14 cellular contexts compared by ENCODE assay signal in the genomic region with DNA sequence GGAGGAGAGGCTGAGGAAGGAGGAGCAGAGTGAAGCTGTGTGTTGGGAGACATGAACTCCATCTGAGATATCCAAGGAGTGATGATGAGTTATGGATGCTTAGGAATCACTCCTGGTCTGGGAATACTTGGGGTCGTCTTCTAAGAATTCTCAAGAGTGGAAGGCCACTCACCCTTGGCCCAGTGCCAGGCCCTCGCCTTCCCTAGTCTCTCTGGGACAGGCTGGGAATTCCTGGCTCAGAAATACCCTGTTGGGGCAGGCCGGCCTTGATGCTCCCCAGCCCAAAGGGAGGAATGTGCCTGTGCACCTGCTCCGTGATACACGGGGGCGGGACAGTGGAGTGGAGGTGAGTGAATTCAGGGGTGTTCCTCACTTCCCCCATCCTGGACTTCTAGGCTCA. TPM values are rescaled to one million over a fixed set of nuclear protein-coding genes. Genes with fewer than 3 reads are reported as not detected.
A peak's percentile ranks its signal among the peaks of the same experiment; 100 is the strongest.
DNase-seq lines count a peak whose midpoint lies in the region; ATAC-seq, FAIRE-seq and TF ChIP-seq lines count a peak whose summit lies in the region.
"Had no signal": no experiment of that assay in that cellular context is flagged by ENCODE, and none has a peak within 500 bp of the region (broad histone marks: within the 10 kb centered on the region; RNA-seq: fewer than 3 reads in every experiment).

No MANE protein-coding gene starts in this region.

- no peak for FAIRE-seq in small intestine (lab: Jason Lieb, UNC)
- FAIRE-seq: colon had no signal

- no peaks in the 10 kb centered on the region for H3K79me2 ChIP-seq in MM.1S (ENCODE audit: low read length)

- H3K27me3 ChIP-seq in SJSA1 (replicated peaks) (no peaks in the 10 kb centered on the region), MM.1S (replicated peaks; ENCODE audit: insufficient read depth, low read length) (no peaks in the 10 kb centered on the region), small intestine (ENCODE audit: control insufficient read depth in 2 of 2, insufficient read depth in 2 of 2, low read length in 2 of 2) (no peaks in the 10 kb centered on the region)

- DNase-seq in EH (ENCODE audit: low read depth) (peak; percentile 64), SJSA1 (ENCODE audit: low read depth in 1 of 2, low spot score in 2 of 2) (no peak), glutamatergic neuron (no peak), MM.1S (no peak), small intestine (no peak)
- DNase-seq in activated CD4-positive, alpha-beta T cell treated with anti-CD3 and anti-CD28 coated beads, Interleukin-2, amount 50 U/mL, for 4 hours, result no peak
- DNase-seq: activated CD8-positive, alpha-beta T cell treated with anti-CD3 and anti-CD28 coated beads, Interleukin-2, amount 10 ng/mL, durations not matched to agents 7 days and 5 days; PC-9; T-helper 9 cell had no signal

- H3K9ac ChIP-seq in MM.1S (ENCODE audit: low read length), result no peak overlapping the region

- TF ChIP-seq CTCF in glutamatergic neuron (IDR thresholded peaks at IDR 0.05; ENCODE audit: partially characterized antibody, unreplicated experiment) (no peak), MM.1S (IDR thresholded peaks at IDR 0.05; ENCODE audit: low read length) (no peak)

- no peaks in the 10 kb centered on the region for H4K20me1 ChIP-seq in MM.1S (ENCODE audit: insufficient read depth, low read length)

- H3K4me2 ChIP-seq in MM.1S (ENCODE audit: low read depth, low read length), result no peak overlapping the region

- WGBS in small intestine, 3 donors, result 33 to 57% (median 55%) methylated on average over 6 of the region's 6 CpGs

- no peak for ATAC-seq in GM19035 (IDR thresholded peaks at IDR 0.05; ENCODE audit: unreplicated experiment)
- ATAC-seq: activated CD8-positive, alpha-beta T cell treated with anti-CD3 and anti-CD28 coated beads, Interleukin-2, amount 10 ng/mL, durations not matched to agents 7 days and 5 days had no signal

- H3K36me3 ChIP-seq in SJSA1, result no peaks in the 10 kb centered on the region
- H3K36me3 ChIP-seq in MM.1S (replicated peaks; ENCODE audit: insufficient read depth, low read length), result no peaks in the 10 kb centered on the region
- H3K36me3 ChIP-seq in small intestine (ENCODE audit: control insufficient read depth in 2 of 2, insufficient read depth in 2 of 2, low read length in 2 of 2), result no peaks in the 10 kb centered on the region

- no peak overlapping the region for H3K27ac Mint-ChIP-seq in glutamatergic neuron (ENCODE audit: unreplicated experiment)
- H3K27ac Mint-ChIP-seq: activated CD8-positive, alpha-beta T cell treated with anti-CD3 and anti-CD28 coated beads, Interleukin-2, amount 10 ng/mL, durations not matched to agents 7 days and 5 days had no signal

- H3K9me3 ChIP-seq in SJSA1 (replicated peaks) (no peaks in the 10 kb centered on the region), MM.1S (replicated peaks; ENCODE audit: insufficient read depth, low read length) (no peaks in the 10 kb centered on the region), small intestine (ENCODE audit: control insufficient read depth, low read depth) (no peaks in the 10 kb centered on the region)

- H3K4me3 ChIP-seq in SJSA1, result no peak overlapping the region
- H3K4me3 ChIP-seq in skin epidermis, result no peak overlapping the region
- H3K4me3 ChIP-seq in MM.1S (ENCODE audit: low read length), result no peak overlapping the region
- no peak overlapping the region for H3K4me3 ChIP-seq in small intestine (ENCODE audit: low read depth in 1 of 2, low read length in 2 of 2)
- H3K4me3 ChIP-seq: PC-9 had no signal

- H3K9me3 Mint-ChIP-seq in glutamatergic neuron (ENCODE audit: unreplicated experiment), result peaks cover 14% of the 10 kb centered on the region
- H3K9me3 Mint-ChIP-seq: activated naive CD4-positive, alpha-beta T cell treated with anti-CD3 and anti-CD28 coated beads, Interleukin-2, amount 50 U/mL, for 24 hours had no signal

- H3K27me3 Mint-ChIP-seq in glutamatergic neuron (ENCODE audit: unreplicated experiment), result peaks cover 6% of the 10 kb centered on the region
- H3K27me3 Mint-ChIP-seq: activated naive CD4-positive, alpha-beta T cell treated with anti-CD3 and anti-CD28 coated beads, Interleukin-2, amount 50 U/mL, for 24 hours had no signal

- H3K4me1 ChIP-seq in SJSA1 (replicated peaks) (peaks cover 72% of the 10 kb centered on the region), MM.1S (ENCODE audit: low read length) (peaks cover 18% of the 10 kb centered on the region), small intestine (ENCODE audit: control insufficient read depth in 2 of 2, insufficient read depth in 1 of 2, low read depth in 1 of 2, low read length in 1 of 2) (peaks cover 16 to 34% of the 10 kb centered on the region in 2 donors)

- H2AFZ ChIP-seq in MM.1S (ENCODE audit: low read length), result no peak overlapping the region
- H2AFZ ChIP-seq: PC-9 had no signal

- peak overlapping the region; percentile 30 for H3K4me3 Mint-ChIP-seq in glutamatergic neuron (ENCODE audit: unreplicated experiment)
- H3K4me3 Mint-ChIP-seq: activated CD8-positive, alpha-beta T cell treated with anti-CD3 and anti-CD28 coated beads, Interleukin-2, amount 10 ng/mL, durations not matched to agents 7 days and 5 days; activated naive CD4-positive, alpha-beta T cell treated with anti-CD3 and anti-CD28 coated beads, Interleukin-2, amount 50 U/mL, for 24 hours had no signal

- no peaks in the 10 kb centered on the region for H3K36me3 Mint-ChIP-seq in glutamatergic neuron (ENCODE audit: unreplicated experiment)
- H3K36me3 Mint-ChIP-seq: activated naive CD4-positive, alpha-beta T cell treated with anti-CD3 and anti-CD28 coated beads, Interleukin-2, amount 50 U/mL, for 24 hours had no signal

- H3F3A ChIP-seq in MM.1S (ENCODE audit: insufficient read depth, low read length), result peaks cover 12% of the 10 kb centered on the region; the same call in 1 of the 2 replicates

- H3K27ac ChIP-seq in SJSA1 (peak overlapping the region; percentile 97; the same call in 1 of the 2 replicates), skin epidermis (peak overlapping the region in 20 of 21 experiments; percentile 63 to 100 (median 96)), MM.1S (ENCODE audit: low read length) (no peak overlapping the region), small intestine (ENCODE audit: low read depth in 1 of 2, low read length in 1 of 2) (peak overlapping the region in 1 of 2 donors; percentile 86)
- H3K27ac ChIP-seq: PC-9 had no signal

- no peaks in the 10 kb centered on the region for H3K9me2 ChIP-seq in MM.1S (replicated peaks; ENCODE audit: insufficient read depth, low read length)

- H3K4me1 Mint-ChIP-seq in glutamatergic neuron (ENCODE audit: low read depth, unreplicated experiment), result peaks cover 32% of the 10 kb centered on the region

RNA-seq across cellular contexts. Expression of a gene that starts 12.6 kb away (rescaled TPM):
- total RNA-seq in SJSA1 (2014; rRNA removed; shearing (Covaris generic)), result 944 and 992 TPM in 2 replicates
- 47.7 TPM for total RNA-seq in glutamatergic neuron (ENCODE audit: unreplicated experiment)
- polyA plus RNA-seq in small intestine, result 100 to 1,000 TPM in 2 of 3 donors, 10 to 100 TPM in 1; 89.7 to 168 (median 101) TPM

RNA-seq across cellular contexts. Expression of a gene that starts 19.6 kb away (rescaled TPM):
- 0.13 and 1.1 TPM in 2 replicates for total RNA-seq in SJSA1 (2014; rRNA removed; shearing (Covaris generic))
- total RNA-seq in glutamatergic neuron (ENCODE audit: unreplicated experiment), result 114 TPM
- polyA plus RNA-seq in small intestine, result 1 to 10 TPM in 1 of 3 donors, under 1 TPM in 2; under 0.01 to 1.5 (median 0.22) TPM

RNA-seq across cellular contexts. Expression of a gene that starts 40.9 kb away (rescaled TPM):
- total RNA-seq in SJSA1 (2014; rRNA removed; shearing (Covaris generic)), result not detected in 2 replicates
- not detected for total RNA-seq in glutamatergic neuron (ENCODE audit: unreplicated experiment)
- polyA plus RNA-seq in small intestine, result 100 to 1,000 TPM; 140 to 216 (median 140) TPM
- total RNA-seq: fibroblast of villous mesenchyme had no signal

RNA-seq across cellular contexts. Expression of a gene that starts 47.3 kb away (rescaled TPM):
- total RNA-seq in SJSA1 (2014; rRNA removed; shearing (Covaris generic)), result 49.0 and 55.8 TPM in 2 replicates
- total RNA-seq in glutamatergic neuron (ENCODE audit: unreplicated experiment), result 47.0 TPM
- polyA plus RNA-seq in small intestine, result 100 to 1,000 TPM; 132 to 226 (median 165) TPM

RNA-seq across cellular contexts. Expression of a gene that starts 48.3 kb away (rescaled TPM):
- 11.4 and 18.2 TPM in 2 replicates for total RNA-seq in SJSA1 (2014; rRNA removed; shearing (Covaris generic))
- 52.4 TPM for total RNA-seq in glutamatergic neuron (ENCODE audit: unreplicated experiment)
- 10 to 100 TPM; 14.1 to 22.0 (median 18.8) TPM for polyA plus RNA-seq in small intestine

Comparison
In these comparisons a context has a peak if more than half of its experiments do, and no peak if none do; other contexts are left out.
1. RNA of a gene that starts 12.6 kb away (total RNA-seq): 944 to 992 TPM in SJSA1; 47.7 TPM in glutamatergic neuron (single experiment); every median in the first group is over 10 times any median in the second.
2. RNA of a gene that starts 19.6 kb away (total RNA-seq): 114 TPM in glutamatergic neuron (single experiment); 0.13 to 1.1 TPM in SJSA1; every median in the first group is over 10 times any median in the second.